In the genomic region with DNA sequence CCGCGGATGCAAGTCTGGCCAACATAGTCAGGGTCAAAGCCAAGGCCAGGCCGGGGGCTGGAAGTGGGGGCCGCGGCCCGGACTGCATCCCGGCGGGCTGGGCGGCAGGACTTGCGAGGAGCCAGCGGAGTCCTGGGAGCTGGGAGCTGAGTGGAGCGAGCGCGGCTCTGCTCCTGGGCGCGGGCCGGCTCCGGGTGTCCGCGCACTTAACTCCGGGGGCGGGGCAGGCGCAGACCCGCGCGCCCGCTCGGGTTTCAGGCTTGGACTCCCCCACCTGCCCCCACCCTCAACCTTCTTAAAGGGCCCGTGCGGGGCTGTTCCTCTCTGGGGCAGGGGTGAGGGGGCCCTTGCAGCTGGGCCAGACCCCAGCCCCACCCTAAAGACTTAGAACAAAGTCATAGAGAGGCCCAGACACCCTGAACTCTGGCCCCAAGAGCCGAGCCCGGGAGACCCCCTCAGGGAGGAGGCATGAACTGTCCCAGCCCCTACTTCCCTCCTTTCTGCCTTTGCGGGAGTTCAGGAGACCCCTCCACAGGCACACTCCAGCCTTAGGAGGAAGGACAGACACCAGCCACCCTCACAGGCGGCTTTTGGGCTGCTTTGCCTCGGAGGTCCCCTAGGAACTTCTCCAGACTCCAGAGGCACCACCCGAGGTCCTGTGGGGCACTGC, we compare ENCODE assay signal across 10 cellular contexts. TPM values are rescaled to one million over a fixed set of nuclear protein-coding genes. Genes with fewer than 3 reads are reported as not detected.
DNase-seq lines count a peak whose midpoint lies in the region; ATAC-seq, FAIRE-seq and TF ChIP-seq lines count a peak whose summit lies in the region.
"Had no signal": no experiment of that assay in that cellular context is flagged by ENCODE, and none has a peak within 500 bp of the region (broad histone marks: within the 10 kb centered on the region; RNA-seq: fewer than 3 reads in every experiment).

Gene CSPG4, minus strand, starts transcription at position 181 of the 670 bp plus-strand sequence. Its CDS starts 93 bp downstream, at position 88.

- 0 to 20% methylated on average over 2 to 3 of the region's 36 CpGs for WGBS in gastroesophageal sphincter (ENCODE audit: low coverage in 1 of 2), 2 donors
- WGBS in pancreas, 2 donors = 9 to 11% methylated on average over 36 of the region's 36 CpGs

- no peaks in the 10 kb centered on the region for H3K9me3 Mint-ChIP-seq in Calu3 (ENCODE audit: low read depth, unreplicated experiment)
- H3K9me3 Mint-ChIP-seq in activated CD4-positive, alpha-beta memory T cell treated with anti-CD3 and anti-CD28 coated beads for 36 hours = no peaks in the 10 kb centered on the region

- H3K36me3 Mint-ChIP-seq in Calu3 (ENCODE audit: insufficient read depth, unreplicated experiment) = no peaks in the 10 kb centered on the region
- H3K36me3 Mint-ChIP-seq in activated CD4-positive, alpha-beta memory T cell treated with anti-CD3 and anti-CD28 coated beads for 36 hours = no peaks in the 10 kb centered on the region

- intact Hi-C loops in Calu3 (cut with micrococcal nuclease; ENCODE audit: unreplicated experiment) = no loop called here
- intact Hi-C loops in Panc1 (cut with micrococcal nuclease; ENCODE audit: unreplicated experiment) = no loop called here
- intact Hi-C loops in pancreas (cut with DNase I) = no loop called here
- intact Hi-C loops in activated CD4-positive, alpha-beta memory T cell treated with anti-CD3 and anti-CD28 coated beads for 36 hours (cut with micrococcal nuclease) = no loop called here

- DNase-seq in Calu3 (peak; percentile 40), Panc1 (ENCODE audit: low read depth, low spot score) (no peak), pancreas (peak in 1 of 6 donors; percentile 67), SIG-M5 treated with dmso at 0.1 percent for 504 hours (lab: John Stamatoyannopoulos, UW; ENCODE audit: unreplicated experiment) (no peak)
- DNase-seq in activated CD4-positive, alpha-beta T cell treated with anti-CD3 and anti-CD28 coated beads, Interleukin-2, amount 50 U/mL, for 48 hours = no peak
- no peak for DNase-seq in activated CD4-positive, alpha-beta memory T cell treated with anti-CD3 and anti-CD28 coated beads for 36 hours
- DNase-seq in activated naive CD4-positive, alpha-beta T cell treated with anti-CD3 and anti-CD28 coated beads, Interleukin-2, amount 50 U/mL, for 16 hours = no peak

- TF ChIP-seq POLR2A in gastroesophageal sphincter (IDR thresholded peaks at IDR 0.05) = peak; percentile 95 to 96

- TF ChIP-seq EP300 in gastroesophageal sphincter (IDR thresholded peaks at IDR 0.05) = no peak

- no peaks in the 10 kb centered on the region for H3K27me3 ChIP-seq in Panc1 (ENCODE audit: control insufficient read depth, insufficient read depth, low read length)
- no peaks in the 10 kb centered on the region for H3K27me3 ChIP-seq in gastroesophageal sphincter
- peaks cover 0 to 2% (median 0%) of the 10 kb centered on the region in 4 donors for H3K27me3 ChIP-seq in pancreas

- CTCF ChIA-PET in Calu3 (lab: Charles Lee) (interaction anchor here (0.6 to 2.1 kb wide), 4 partner anchors 8 to 261 kb away, joined by 3 to 5 read pairs (median 4); partner anchors contain the start of gene SIN3A), Panc1 (lab: Charles Lee) (interaction anchor here (0.8 kb wide), 1 partner anchor 89 kb away, joined by 3 read pairs; no protein-coding TSS in a partner anchor)
- CTCF ChIA-PET in activated CD4-positive, alpha-beta memory T cell treated with anti-CD3 and anti-CD28 coated beads for 36 hours (lab: Charles Lee) = no interaction called here

- no TSS peak for BruUV-seq in Calu3 (replicated peaks; lab: Mats Ljungman, UMichigan)
- no TSS peak for BruUV-seq in Panc1 (replicated peaks; lab: Mats Ljungman, UMichigan)

- H3K4me3 ChIP-seq in Panc1 (ENCODE audit: low read depth in 2 of 2, low read length in 2 of 2) = peak within 1 kb of the TSS; percentile 51 to 55
- peak within 1 kb of the TSS; percentile 45 to 64 for H3K4me3 ChIP-seq in gastroesophageal sphincter
- H3K4me3 ChIP-seq in pancreas = peak within 1 kb of the TSS in 1 of 4 donors; percentile 24
- H3K4me3 ChIP-seq: SK-N-MC had no signal

- H3K4me3 Mint-ChIP-seq in Calu3 (ENCODE audit: low read depth, unreplicated experiment) = no peak within 1 kb of the TSS
- no peak within 1 kb of the TSS for H3K4me3 Mint-ChIP-seq in activated CD4-positive, alpha-beta memory T cell treated with anti-CD3 and anti-CD28 coated beads for 36 hours

- no peaks in the 10 kb centered on the region for H3K4me1 Mint-ChIP-seq in Calu3 (ENCODE audit: low read depth, unreplicated experiment)
- H3K4me1 Mint-ChIP-seq in activated CD4-positive, alpha-beta memory T cell treated with anti-CD3 and anti-CD28 coated beads for 36 hours (ENCODE audit: low read depth) = no peaks in the 10 kb centered on the region

- ATAC-seq in Panc1 = peak; percentile 84
- peak; percentile 84 for ATAC-seq in gastroesophageal sphincter
- ATAC-seq in pancreas = peak; percentile 39 to 67 (median 63)

- TF ChIP-seq CTCF in Calu3 (IDR thresholded peaks at IDR 0.05; ENCODE audit: unreplicated experiment) (no peak), Panc1 (IDR thresholded peaks at IDR 0.05) (no peak), gastroesophageal sphincter (IDR thresholded peaks at IDR 0.05) (no peak), pancreas (IDR thresholded peaks at IDR 0.05) (no peak)

- H3K27ac ChIP-seq in Panc1 (ENCODE audit: low read length) = peak within 1 kb of the TSS; percentile 79
- H3K27ac ChIP-seq in gastroesophageal sphincter = peak within 1 kb of the TSS; percentile 88 to 92 (median 90)
- H3K27ac ChIP-seq in pancreas = no peak within 1 kb of the TSS
- H3K27ac ChIP-seq: SK-N-MC had no signal

- in situ Hi-C loops in Panc1 (cut with HindIII; ENCODE audit: low pct_unique_long_range_greater_than_20kb, low sequenced_read_pairs) = no loop called here

- peaks cover 26% of the 10 kb centered on the region for H3K27me3 Mint-ChIP-seq in Calu3 (ENCODE audit: unreplicated experiment)
- peaks cover 12% of the 10 kb centered on the region for H3K27me3 Mint-ChIP-seq in activated CD4-positive, alpha-beta memory T cell treated with anti-CD3 and anti-CD28 coated beads for 36 hours

- no peak within 1 kb of the TSS for H3K27ac Mint-ChIP-seq in Calu3 (ENCODE audit: unreplicated experiment)
- no peak within 1 kb of the TSS for H3K27ac Mint-ChIP-seq in activated CD4-positive, alpha-beta memory T cell treated with anti-CD3 and anti-CD28 coated beads for 36 hours

- H3K4me1 ChIP-seq in Panc1 (ENCODE audit: control insufficient read depth, insufficient read depth, low read length) = peaks cover 9% of the 10 kb centered on the region
- peaks cover 0 to 68% (median 30%) of the 10 kb centered on the region in 3 donors for H3K4me1 ChIP-seq in gastroesophageal sphincter
- no peaks in the 10 kb centered on the region for H3K4me1 ChIP-seq in pancreas

- no peaks in the 10 kb centered on the region for H3K9me3 ChIP-seq in Panc1 (ENCODE audit: control insufficient read depth, insufficient read depth, low read depth, low read length)
- no peaks in the 10 kb centered on the region for H3K9me3 ChIP-seq in gastroesophageal sphincter
- no peaks in the 10 kb centered on the region for H3K9me3 ChIP-seq in pancreas

- H3K36me3 ChIP-seq in Panc1 (ENCODE audit: control insufficient read depth, insufficient read depth, low read length) = no peaks in the 10 kb centered on the region; the same call in 1 of the 2 replicates
- H3K36me3 ChIP-seq in gastroesophageal sphincter = no peaks in the 10 kb centered on the region
- H3K36me3 ChIP-seq in pancreas = no peaks in the 10 kb centered on the region

- POLR2A ChIA-PET in Panc1 (lab: Charles Lee) = no interaction called here
- POLR2A ChIA-PET in activated CD4-positive, alpha-beta memory T cell treated with anti-CD3 and anti-CD28 coated beads for 36 hours (lab: Charles Lee) = no interaction called here

- FAIRE-seq in pancreas (lab: Jason Lieb, UNC) = no peak
- FAIRE-seq: islet of Langerhans had no signal

RNA-seq across cellular contexts. Expression of gene CSPG4, which starts in this region (rescaled TPM):
- total RNA-seq in Calu3 (2022) (0.05 TPM in 1 of 2 replicates, not detected in the other), Panc1 (2021; ENCODE audit: unreplicated experiment) (17.5 TPM), gastroesophageal sphincter (100 to 1,000 TPM in 3 of 4 donors, 10 to 100 TPM in 1; 98.7 to 396 (median 151) TPM), pancreas (1 to 10 TPM in 2 of 6 donors, under 1 TPM in 4; 0.35 to 1.2 (median 0.95) TPM)
- polyA plus RNA-seq in Panc1 (2012; ENCODE audit: insufficient read length) = 15.5 TPM
- polyA plus RNA-seq in pancreas = 1 to 10 TPM; 2.9 to 3.1 TPM
- total RNA-seq in activated CD4-positive, alpha-beta memory T cell treated with anti-CD3 and anti-CD28 coated beads for 36 hours = not detected

Comparison
In these comparisons a context has a peak if more than half of its experiments do, and no peak if none do; other contexts are left out.
1. Peak in DNase-seq in Calu3; RNA of the gene not detected or under 1 TPM.
2. H3K27ac ChIP-seq: peak in Panc1 (single experiment) and gastroesophageal sphincter (4 of 4); none in pancreas (0 of 4).
3. Peak in every context shown above with its lines, with median percentiles within 50 percentile points of each other: ATAC-seq.